11 cellular contexts compared by ENCODE assay signal in the genomic region with DNA sequence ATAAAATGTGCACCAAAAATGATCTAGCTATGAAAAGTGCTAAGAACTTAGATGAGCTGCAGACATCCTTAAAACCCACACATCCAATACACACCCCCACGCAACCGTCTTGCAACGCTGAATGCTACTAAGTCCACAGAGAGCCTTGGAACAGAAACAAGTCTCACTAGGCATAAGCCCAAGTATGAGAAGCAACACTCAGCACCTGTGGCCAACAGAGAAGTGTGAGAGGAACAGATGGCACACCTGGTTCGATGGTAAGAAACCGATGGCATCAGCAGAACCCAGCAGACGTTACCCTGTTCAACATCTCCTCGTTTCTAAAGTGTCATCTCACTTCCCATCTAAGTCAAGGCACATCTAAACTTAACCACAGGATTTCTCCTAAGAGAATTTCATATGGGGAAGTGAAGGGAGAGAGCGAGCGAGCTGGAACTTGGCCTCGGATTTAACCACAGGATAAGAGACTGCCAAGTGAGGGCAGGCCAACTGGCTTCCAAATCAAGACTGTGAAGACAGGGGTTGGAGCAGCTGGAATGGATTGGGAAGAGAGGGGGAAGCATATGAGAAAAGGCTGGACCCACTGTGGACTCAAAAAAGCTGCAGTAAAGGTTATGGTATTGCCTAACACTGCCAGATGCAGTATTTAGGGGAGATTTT. TPM values are rescaled to one million over a fixed set of nuclear protein-coding genes. Genes with fewer than 3 reads are reported as not detected.
A peak's percentile ranks its signal among the peaks of the same experiment; 100 is the strongest.
DNase-seq lines count a peak whose midpoint lies in the region; ATAC-seq, FAIRE-seq and TF ChIP-seq lines count a peak whose summit lies in the region.
"Had no signal": no experiment of that assay in that cellular context is flagged by ENCODE, and none has a peak within 500 bp of the region (broad histone marks: within the 10 kb centered on the region; RNA-seq: fewer than 3 reads in every experiment).

No MANE protein-coding gene starts in this region.

- H3K36me3 ChIP-seq in adipocyte (ENCODE audit: control insufficient read depth, insufficient read depth, low read length, severe bottlenecking) (peaks cover 56% of the 10 kb centered on the region), heart left ventricle (peaks cover 0 to 79% (median 58%) of the 10 kb centered on the region in 9 donors), sigmoid colon (peaks cover 25 to 74% (median 44%) of the 10 kb centered on the region in 4 donors), small intestine (ENCODE audit: control insufficient read depth in 2 of 2, insufficient read depth in 2 of 2, low read length in 2 of 2) (peaks cover 3 to 23% of the 10 kb centered on the region in 2 donors)

- H3K9ac ChIP-seq in adipocyte (ENCODE audit: low read length) = peak overlapping the region; percentile 64

- no peak for TF ChIP-seq POLR2A in heart left ventricle (IDR thresholded peaks at IDR 0.05)
- TF ChIP-seq POLR2A in sigmoid colon (IDR thresholded peaks at IDR 0.05) = no peak

- H3K27me3 ChIP-seq in adipocyte (replicated peaks; ENCODE audit: control insufficient read depth, insufficient read depth, low read length) (no peaks in the 10 kb centered on the region), heart left ventricle (no peaks in the 10 kb centered on the region), sigmoid colon (no peaks in the 10 kb centered on the region), small intestine (ENCODE audit: control insufficient read depth in 2 of 2, insufficient read depth in 2 of 2, low read length in 2 of 2) (no peaks in the 10 kb centered on the region)

- TF ChIP-seq CTCF in heart left ventricle (IDR thresholded peaks at IDR 0.05) = peak in 1 of 12 donors; percentile 7
- TF ChIP-seq CTCF in sigmoid colon (IDR thresholded peaks at IDR 0.05) = no peak

- TF ChIP-seq EP300 in sigmoid colon (IDR thresholded peaks at IDR 0.05) = no peak

- ATAC-seq in heart left ventricle = peak; percentile 75 to 91 (median 86)
- ATAC-seq: natural killer cell had no signal

- no peak for FAIRE-seq in small intestine (lab: Jason Lieb, UNC)

- intact Hi-C loops in heart left ventricle (cut with DNase I) = loop anchor here in 8 of 10 donors (2.0 to 10.0 kb wide), 6 partner anchors 39 to 76 kb away; a partner anchor contains a TSS
- intact Hi-C loops in sigmoid colon (cut with DNase I) = loop anchor here (2.0 kb wide), 1 partner anchor 74 kb away; no protein-coding TSS in a partner anchor

- H3K27ac ChIP-seq in heart left ventricle = peak overlapping the region in 11 of 12 donors; percentile 1 to 73 (median 54)
- peak overlapping the region; percentile 67 to 89 (median 75) for H3K27ac ChIP-seq in sigmoid colon
- H3K27ac ChIP-seq in small intestine (ENCODE audit: low read depth in 1 of 2, low read length in 1 of 2) = peak overlapping the region in 1 of 2 donors; percentile 38

- H3K4me3 ChIP-seq in adipocyte (ENCODE audit: low read length) = peak overlapping the region; percentile 58
- peak overlapping the region in 1 of 12 donors; percentile 19 for H3K4me3 ChIP-seq in heart left ventricle
- no peak overlapping the region for H3K4me3 ChIP-seq in sigmoid colon
- H3K4me3 ChIP-seq in small intestine (ENCODE audit: low read depth in 1 of 2, low read length in 2 of 2) = no peak overlapping the region

- H3K4me1 ChIP-seq in adipocyte (ENCODE audit: control insufficient read depth, insufficient read depth, low read length) (peaks cover 38% of the 10 kb centered on the region), heart left ventricle (peaks cover 0 to 65% (median 39%) of the 10 kb centered on the region in 12 donors), sigmoid colon (peaks cover 2 to 93% (median 83%) of the 10 kb centered on the region in 4 donors), small intestine (ENCODE audit: control insufficient read depth in 2 of 2, insufficient read depth in 1 of 2, low read depth in 1 of 2, low read length in 1 of 2) (peaks cover 0 to 3% of the 10 kb centered on the region in 2 donors)

- no peaks in the 10 kb centered on the region for H3K9me3 ChIP-seq in adipocyte (ENCODE audit: control insufficient read depth, low read length)
- H3K9me3 ChIP-seq in heart left ventricle = no peaks in the 10 kb centered on the region
- no peaks in the 10 kb centered on the region for H3K9me3 ChIP-seq in sigmoid colon
- no peaks in the 10 kb centered on the region for H3K9me3 ChIP-seq in small intestine (ENCODE audit: control insufficient read depth, low read depth)

- 24 to 32% (median 26%) methylated on average over 10 of the region's 10 CpGs for WGBS in heart left ventricle, 4 donors
- 70 to 78% methylated on average over 10 of the region's 10 CpGs for WGBS in sigmoid colon, 2 donors
- WGBS in small intestine, 3 donors = 64 to 85% (median 80%) methylated on average over 10 of the region's 10 CpGs

- DNase-seq in GM04503 (ENCODE audit: low read depth) = peak; percentile 67
- DNase-seq in adipocyte (ENCODE audit: low read depth) = peak; percentile 75
- DNase-seq in heart left ventricle = peak; percentile 69 to 86 (median 75)
- DNase-seq in sigmoid colon = peak; percentile 88
- DNase-seq in activated effector memory CD4-positive, alpha-beta T cell treated with Interleukin-2 at 50 U/mL for 16 hours = no peak
- no peak for DNase-seq in activated gamma-delta T cell treated with Interleukin-2 at 50 U/mL for 16 hours
- DNase-seq in small intestine = no peak
- DNase-seq in NCI-H2227 (lab: John Stamatoyannopoulos, UW; ENCODE audit: unreplicated experiment) = no peak
- DNase-seq: activated CD4-positive, CD25-positive, alpha-beta regulatory T cell treated with anti-CD3 and anti-CD28 coated beads, Interleukin-2, amount 50 U/mL, for 72 hours; effector CD4-positive, alpha-beta T cell; natural killer cell had no signal

RNA-seq across cellular contexts. Expression of a gene that starts 41.0 kb away (rescaled TPM):
- total RNA-seq in heart left ventricle (1 to 10 TPM; 2.5 to 6.8 (median 4.5) TPM), sigmoid colon (10 to 100 TPM; 20.2 to 32.6 (median 21.9) TPM)
- polyA plus RNA-seq in heart left ventricle (1 to 10 TPM; 4.0 to 7.9 TPM), sigmoid colon (1 to 10 TPM in 2 of 3 donors, under 1 TPM in 1; 0.23 to 2.4 (median 2.1) TPM), small intestine (1 to 10 TPM in 1 of 3 donors, not detected in 2; 2.3 TPM)
- total RNA-seq: natural killer cell had no signal

Comparison
In these comparisons a context has a peak if more than half of its experiments do, and no peak if none do; other contexts are left out.
1. DNase-seq: peak in GM04503 (single experiment), adipocyte (single experiment), heart left ventricle (5 of 5) and sigmoid colon (single experiment); none in activated effector memory CD4-positive, alpha-beta T cell treated with Interleukin-2 at 50 U/mL for 16 hours (single experiment), activated gamma-delta T cell treated with Interleukin-2 at 50 U/mL for 16 hours (single experiment), small intestine (single experiment) and NCI-H2227 (single experiment).